31 cellular contexts compared by ENCODE assay signal in genomic region chr11:129729823-129730222, GRCh38.
"Had no signal": no experiment of that assay in that cellular context is flagged by ENCODE, and none has a peak within 500 bp of the region (broad histone marks: within the 10 kb centered on the region; RNA-seq: fewer than 3 reads in every experiment).

No MANE protein-coding gene starts in this region.

- H3K27me3 Mint-ChIP-seq: stimulated activated naive CD8-positive, alpha-beta T cell treated with anti-CD3 and anti-CD28 coated beads, Interleukin-15, Interleukin-2, amounts not matched to agents 100 ng/mL and 50 ng/mL, for 24 hours had no signal

- H3K4me1 ChIP-seq: parathyroid adenoma, psoas muscle, sigmoid colon, stomach, thyroid gland, tibial nerve, vagina had no signal

- H3K9me3 ChIP-seq: neutrophil, ovary, psoas muscle, right lobe of liver, sigmoid colon, stomach, thoracic aorta, thyroid gland, tibial nerve, upper lobe of left lung, vagina had no signal

- H3K36me3 ChIP-seq: neutrophil, ovary, right lobe of liver, sigmoid colon, stomach, thoracic aorta, thyroid gland, tibial nerve, upper lobe of left lung, vagina had no signal

- H3K9me3 Mint-ChIP-seq: naive thymus-derived CD8-positive, alpha-beta T cell; natural killer cell treated with Interleukin-12 subunit alpha and Interleukin-12 subunit beta and Interleukin-15 and Interleukin-18, amount 100 ng/mL, for 72 hours; nephron progenitor cell; stimulated activated effector memory CD8-positive, alpha-beta T cell treated with anti-CD3 and anti-CD28 coated beads, Interleukin-12 subunit alpha, Interleukin-12 subunit beta, amount 100 ng/mL, for 72 hours; stimulated activated naive CD8-positive, alpha-beta T cell treated with anti-CD3 and anti-CD28 coated beads, Interleukin-15, Interleukin-2, amounts not matched to agents 100 ng/mL and 50 ng/mL, for 24 hours had no signal

- H3K27me3 ChIP-seq: ovary, right lobe of liver, sigmoid colon, thyroid gland, tibial nerve, upper lobe of left lung, vagina had no signal

- H3K27ac ChIP-seq: neutrophil, ovary, parathyroid adenoma, psoas muscle, sigmoid colon, stomach, thoracic aorta, thyroid gland, tibial nerve, upper lobe of left lung, vagina had no signal

- H3K27ac Mint-ChIP-seq: natural killer cell treated with Interleukin-12 subunit alpha and Interleukin-12 subunit beta and Interleukin-15 and Interleukin-18, amount 100 ng/mL, for 72 hours; nephron progenitor cell; progenitor cell of endocrine pancreas; stimulated activated effector memory CD8-positive, alpha-beta T cell treated with anti-CD3 and anti-CD28 coated beads, Interleukin-12 subunit alpha, Interleukin-12 subunit beta, amount 100 ng/mL, for 72 hours; stimulated activated naive B cell treated with anti-CD40 and anti-IgM and Interleukin-4, amounts not matched to agents 10 μg/mL and 1 μg/mL and 100 μg/mL, for 72 hours; stimulated activated naive CD8-positive, alpha-beta T cell treated with anti-CD3 and anti-CD28 coated beads, Interleukin-15, Interleukin-2, amounts not matched to agents 100 ng/mL and 50 ng/mL, for 24 hours had no signal

- H3K4me1 Mint-ChIP-seq: naive thymus-derived CD8-positive, alpha-beta T cell; neural crest cell; stimulated activated effector memory CD8-positive, alpha-beta T cell treated with anti-CD3 and anti-CD28 coated beads, Interleukin-12 subunit alpha, Interleukin-12 subunit beta, amount 100 ng/mL, for 72 hours; stimulated activated naive B cell treated with anti-CD40 and anti-IgM and Interleukin-4, amounts not matched to agents 10 μg/mL and 1 μg/mL and 100 μg/mL, for 72 hours had no signal

- H3K4me3 ChIP-seq: ovary, psoas muscle, right lobe of liver, sigmoid colon, stomach, thoracic aorta, thyroid gland, tibial nerve, upper lobe of left lung, vagina had no signal

- H3K36me3 Mint-ChIP-seq: natural killer cell treated with Interleukin-12 subunit alpha and Interleukin-12 subunit beta and Interleukin-15 and Interleukin-18, amount 100 ng/mL, for 72 hours; stimulated activated effector memory CD8-positive, alpha-beta T cell treated with anti-CD3 and anti-CD28 coated beads, Interleukin-12 subunit alpha, Interleukin-12 subunit beta, amount 100 ng/mL, for 72 hours; stimulated activated naive B cell treated with anti-CD40 and anti-IgM and Interleukin-4, amounts not matched to agents 10 μg/mL and 1 μg/mL and 100 μg/mL, for 72 hours had no signal

- H2AFZ ChIP-seq: parathyroid adenoma had no signal

- FAIRE-seq: small intestine, urothelium cell line had no signal

- H3K9ac ChIP-seq: parathyroid adenoma had no signal

- H3K4me3 Mint-ChIP-seq: naive thymus-derived CD8-positive, alpha-beta T cell; natural killer cell treated with Interleukin-12 subunit alpha and Interleukin-12 subunit beta and Interleukin-15 and Interleukin-18, amount 100 ng/mL, for 72 hours; nephron progenitor cell; neural crest cell; stimulated activated effector memory CD8-positive, alpha-beta T cell treated with anti-CD3 and anti-CD28 coated beads, Interleukin-12 subunit alpha, Interleukin-12 subunit beta, amount 100 ng/mL, for 72 hours; stimulated activated naive B cell treated with anti-CD40 and anti-IgM and Interleukin-4, amounts not matched to agents 10 μg/mL and 1 μg/mL and 100 μg/mL, for 72 hours; stimulated activated naive CD8-positive, alpha-beta T cell treated with anti-CD3 and anti-CD28 coated beads, Interleukin-15, Interleukin-2, amounts not matched to agents 100 ng/mL and 50 ng/mL, for 24 hours had no signal

- DNase-seq: naive thymus-derived CD8-positive, alpha-beta T cell; nephron progenitor cell; nucleus accumbens; ovary; posterior cingulate gyrus; psoas muscle; right cardiac atrium; right lobe of liver; sigmoid colon; small intestine; stimulated activated CD4-positive, alpha-beta T cell treated with anti-CD3 and anti-CD28 coated beads, Interleukin-15, amount 100 ng/mL, for 24 hours; stimulated activated CD4-positive, alpha-beta T cell treated with anti-CD3 and anti-CD28 coated beads, Interleukin-2, amount 100 ng/mL, for 24 hours; stimulated activated CD4-positive, alpha-beta T cell treated with anti-CD3 and anti-CD28 coated beads, Interleukin-2, amount 100 ng/mL, for 48 hours; stimulated activated CD4-positive, alpha-beta T cell treated with anti-CD3 and anti-CD28 coated beads, Interleukin-4, amount 100 ng/mL, for 24 hours; stimulated activated naive B cell treated with anti-CD40 and anti-IgM and Interleukin-4, amounts not matched to agents 10 μg/mL and 1 μg/mL and 100 μg/mL, for 72 hours; stimulated activated naive CD4-positive, alpha-beta T cell treated with Interleukin-2 at 50 U/mL for 16 hours; stomach; thyroid gland; trophoblast cell; upper lobe of left lung had no signal

- ATAC-seq: naive thymus-derived CD8-positive, alpha-beta T cell; natural killer cell treated with Interleukin-12 subunit alpha and Interleukin-12 subunit beta and Interleukin-15 and Interleukin-18, amount 100 ng/mL, for 72 hours; psoas muscle; right cardiac atrium; stimulated activated effector memory CD8-positive, alpha-beta T cell treated with anti-CD3 and anti-CD28 coated beads, Interleukin-12 subunit alpha, Interleukin-12 subunit beta, amount 100 ng/mL, for 72 hours; stimulated activated naive B cell treated with anti-CD40 and anti-IgM and Interleukin-4, amounts not matched to agents 10 μg/mL and 1 μg/mL and 100 μg/mL, for 72 hours had no signal
